12 cellular contexts compared by ENCODE assay signal in genomic region chr3:22122567-22122966, GRCh38.
DNase-seq lines count a peak whose midpoint lies in the region; ATAC-seq lines count a peak whose summit lies in the region.
"Had no signal": no experiment of that assay in that cellular context is flagged by ENCODE, and none has a peak within 500 bp of the region (broad histone marks: within the 10 kb centered on the region; RNA-seq: fewer than 3 reads in every experiment).

No MANE protein-coding gene starts in this region.

- DNase-seq in GM19240 (ENCODE audit: insufficient read length, low spot score) (no peak), NCI-H345 treated with DMSO at 0.1 percent for 48 hours (lab: John Stamatoyannopoulos, UW; ENCODE audit: unreplicated experiment) (no peak), NCI-H1092 (lab: John Stamatoyannopoulos, UW) (no peak)
- DNase-seq in activated T-cell treated with anti-CD3 and anti-CD28 coated beads, Interleukin-2, amount 50 U/mL, for 1 hour = no peak
- DNase-seq: DMS153; effector CD4-positive, alpha-beta T cell; foreskin melanocyte; NCI-H774 had no signal

- ATAC-seq in GM18502 (IDR thresholded peaks at IDR 0.05; ENCODE audit: poor library complexity, unreplicated experiment) (peak; percentile 84), GM19455 (IDR thresholded peaks at IDR 0.05; ENCODE audit: unreplicated experiment) (peak; percentile 51), HG02763 (IDR thresholded peaks at IDR 0.05; ENCODE audit: unreplicated experiment) (peak; percentile 75), HG03354 (IDR thresholded peaks at IDR 0.05; ENCODE audit: poor library complexity, severe bottlenecking, unreplicated experiment) (peak; percentile 77)
